In the genomic region with DNA sequence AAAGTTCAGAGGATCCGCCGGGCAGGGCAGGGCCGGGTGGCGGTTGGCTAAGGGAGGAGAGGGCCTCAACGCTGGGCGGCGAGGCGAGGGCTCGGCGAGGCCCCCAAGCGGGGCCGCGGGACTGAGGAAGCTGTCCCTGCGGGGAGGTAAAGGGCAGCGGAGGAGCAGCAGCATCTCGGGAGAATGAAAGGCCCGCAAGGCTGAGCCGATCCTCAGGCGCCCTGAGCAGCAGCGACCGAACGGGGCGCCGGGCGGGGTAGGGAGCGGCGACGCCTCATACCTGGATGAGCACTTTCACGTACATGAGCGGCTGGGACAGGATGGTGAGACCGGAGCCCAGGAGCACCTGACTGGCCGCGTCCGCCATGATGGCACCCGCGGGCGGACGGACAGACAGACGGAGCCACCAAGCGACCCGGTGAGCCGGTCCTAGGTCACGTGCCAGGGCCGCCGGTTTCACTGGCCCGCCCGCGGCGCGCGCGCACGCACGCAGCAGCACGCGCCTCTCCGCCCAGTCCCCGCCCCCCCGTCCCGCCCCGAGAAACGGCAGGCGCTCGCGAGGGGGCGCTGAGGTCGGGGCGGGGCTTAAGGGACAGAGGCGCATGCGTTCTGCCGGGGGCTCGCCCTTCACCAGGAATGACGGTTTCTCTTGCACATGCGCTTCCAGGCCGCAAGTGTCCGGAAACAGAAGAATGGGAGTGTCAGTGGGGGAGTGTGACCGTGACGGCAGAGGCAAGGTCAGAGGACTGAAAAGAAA, we compare ENCODE assay signal across 8 cellular contexts. TPM values are rescaled to one million over a fixed set of nuclear protein-coding genes. Genes with fewer than 3 reads are reported as not detected.
A peak's percentile ranks its signal among the peaks of the same experiment; 100 is the strongest.
DNase-seq lines count a peak whose midpoint lies in the region; ATAC-seq and TF ChIP-seq lines count a peak whose summit lies in the region.

Gene MTCH2, minus strand, starts transcription at position 461 of the 757 bp plus-strand sequence. Its CDS starts 94 bp downstream, at position 367.

- no peaks in the 10 kb centered on the region for H3K9me3 ChIP-seq in gastroesophageal sphincter

- no peaks in the 10 kb centered on the region for H3K9me3 Mint-ChIP-seq in activated naive CD4-positive, alpha-beta T cell treated with anti-CD3 and anti-CD28 coated beads for 36 hours

- WGBS in gastroesophageal sphincter (ENCODE audit: low coverage in 1 of 2), 2 donors = 0% methylated on average over 1 to 10 of the region's 78 CpGs

- in situ Hi-C loops in SK-MEL-5 (cut with HindIII; ENCODE audit: low pct_unique_long_range_greater_than_20kb, low sequenced_read_pairs) = no loop called here

- no peak for TF ChIP-seq CTCF in HFF-Myc (IDR thresholded peaks at IDR 0.05; ENCODE audit: low read depth, low read length, missing control alignments)
- TF ChIP-seq CTCF in gastroesophageal sphincter (IDR thresholded peaks at IDR 0.05) = peak in 3 of 4 experiments; percentile 37 to 67 (median 50)

- DNase-seq in GM04503 (ENCODE audit: low read depth) (peak; percentile 79), HFF-Myc (ENCODE audit: extremely low read depth, low read depth) (peak; percentile 90), MV-4-11 (lab: John Stamatoyannopoulos, UW) (peak; percentile 96), SK-MEL-5 (ENCODE audit: low read depth, low spot score) (peak; percentile 99), non-pigmented ciliary epithelial cell (ENCODE audit: low read depth) (peak; percentile 87), superior temporal gyrus (ENCODE audit: extremely low spot score) (peak; percentile 98)
- peak; percentile 97 for DNase-seq in activated naive CD4-positive, alpha-beta T cell treated with anti-CD3 and anti-CD28 coated beads for 36 hours

- TF ChIP-seq EP300 in gastroesophageal sphincter (IDR thresholded peaks at IDR 0.05) = no peak

- H3K4me3 ChIP-seq in HFF-Myc (replicated peaks; ENCODE audit: low read depth, low read length) = peak within 1 kb of the TSS; percentile 75
- H3K4me3 ChIP-seq in gastroesophageal sphincter = peak within 1 kb of the TSS; percentile 75 to 91

- H3K36me3 Mint-ChIP-seq in activated naive CD4-positive, alpha-beta T cell treated with anti-CD3 and anti-CD28 coated beads for 36 hours (ENCODE audit: low read depth) = peaks cover 12% of the 10 kb centered on the region

- intact Hi-C loops in activated naive CD4-positive, alpha-beta T cell treated with anti-CD3 and anti-CD28 coated beads for 36 hours (cut with micrococcal nuclease) = loop anchor here (1.0 to 5.0 kb wide), 12 partner anchors 21 to 467 kb away; partner anchors contain the start of genes AGBL2, CELF1, DDB2 and FNBP4

- peak; percentile 70 to 82 for TF ChIP-seq POLR2A in gastroesophageal sphincter (IDR thresholded peaks at IDR 0.05)

- H3K27ac Mint-ChIP-seq in activated naive CD4-positive, alpha-beta T cell treated with anti-CD3 and anti-CD28 coated beads for 36 hours = peak within 1 kb of the TSS; percentile 81

- peak within 1 kb of the TSS; percentile 91 for H3K4me3 Mint-ChIP-seq in activated naive CD4-positive, alpha-beta T cell treated with anti-CD3 and anti-CD28 coated beads for 36 hours

- no peaks in the 10 kb centered on the region for H3K27me3 ChIP-seq in gastroesophageal sphincter

- H3K4me1 Mint-ChIP-seq in activated naive CD4-positive, alpha-beta T cell treated with anti-CD3 and anti-CD28 coated beads for 36 hours (ENCODE audit: low read depth) = peaks cover 19% of the 10 kb centered on the region

- peak; percentile 97 for ATAC-seq in gastroesophageal sphincter

- peak within 1 kb of the TSS; percentile 94 to 97 (median 94) for H3K27ac ChIP-seq in gastroesophageal sphincter

- peaks cover 5 to 41% (median 11%) of the 10 kb centered on the region in 3 donors for H3K4me1 ChIP-seq in gastroesophageal sphincter

- H3K27me3 Mint-ChIP-seq in activated naive CD4-positive, alpha-beta T cell treated with anti-CD3 and anti-CD28 coated beads for 36 hours (ENCODE audit: low read depth) = no peaks in the 10 kb centered on the region

- CTCF ChIA-PET in activated naive CD4-positive, alpha-beta T cell treated with anti-CD3 and anti-CD28 coated beads for 36 hours (lab: Charles Lee) = interaction anchor here (0.6 kb wide), 1 partner anchor 13 kb away, joined by 3 read pairs; no protein-coding TSS in a partner anchor

- peaks cover 0 to 22% of the 10 kb centered on the region in 2 donors for H3K36me3 ChIP-seq in gastroesophageal sphincter

RNA-seq across cellular contexts. Expression of gene MTCH2, which starts in this region (rescaled TPM):
- total RNA-seq in SK-MEL-5 (2014; rRNA removed; shearing (Covaris generic)) = 154 and 227 TPM in 2 replicates
- polyA plus RNA-seq in SK-MEL-5 (2015; cell fraction: cytosol; rRNA removed) = 121 and 157 TPM in 2 replicates
- 57.9 and 80.3 TPM in 2 replicates for polyA plus RNA-seq in SK-MEL-5 (2015; cell fraction: nucleus; rRNA removed)
- total RNA-seq in activated naive CD4-positive, alpha-beta T cell treated with anti-CD3 and anti-CD28 coated beads for 36 hours = 10 to 100 TPM; 93.7 to 95.1 TPM
- total RNA-seq in gastroesophageal sphincter = 10 to 100 TPM; 34.5 to 66.2 (median 40.0) TPM

Comparison
In these comparisons a context has a peak if more than half of its experiments do, and no peak if none do; other contexts are left out.
1. Peak in every context shown above with its lines: DNase-seq, ATAC-seq, H3K4me3 ChIP-seq and H3K27ac ChIP-seq.